1 cellular context compared by ENCODE assay signal in the genomic region with DNA sequence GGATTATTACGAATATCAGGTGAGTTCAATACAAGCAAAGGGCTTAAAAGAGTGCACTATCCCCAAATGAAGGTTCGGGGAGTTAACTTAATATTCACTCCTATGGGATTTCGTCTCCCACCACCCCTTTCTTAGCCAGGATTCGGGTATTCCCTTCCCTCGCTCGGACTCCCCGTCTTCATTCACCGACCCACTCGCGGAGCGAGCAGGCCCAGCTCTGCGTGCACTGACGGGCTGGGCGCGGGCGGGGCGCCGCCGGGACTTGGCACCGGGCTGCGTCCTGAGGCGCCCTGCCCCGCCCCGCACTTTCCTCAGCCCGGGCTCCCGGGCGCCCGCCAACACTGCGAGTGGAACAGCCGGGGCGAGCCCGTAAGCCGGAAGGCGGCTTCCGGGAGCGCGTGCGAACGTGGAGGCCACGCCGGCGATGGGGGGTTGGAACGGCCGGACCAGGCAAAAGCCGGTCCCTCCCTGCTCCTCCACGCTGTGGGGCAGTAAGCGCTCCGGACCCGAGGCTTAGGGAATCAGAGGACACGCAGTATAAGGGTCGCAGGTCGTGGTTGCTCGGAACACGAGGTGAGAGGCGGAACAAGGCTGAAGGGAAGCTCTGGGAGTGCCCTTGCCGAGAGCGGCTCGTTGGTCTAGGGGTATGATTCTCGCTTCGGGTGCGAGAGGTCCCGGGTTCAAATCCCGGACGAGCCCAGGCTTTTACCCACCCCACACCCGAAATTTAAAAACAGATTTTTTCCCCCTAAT.
TF ChIP-seq lines count a peak whose summit lies in the region.

No MANE protein-coding gene starts in this region.

TF ChIP-seq in K562, 482 proteins besides CTCF, POLR2A, EP300 and RAD21 (continued from another document and continues in another):
- TF ChIP-seq, protein P1, sequence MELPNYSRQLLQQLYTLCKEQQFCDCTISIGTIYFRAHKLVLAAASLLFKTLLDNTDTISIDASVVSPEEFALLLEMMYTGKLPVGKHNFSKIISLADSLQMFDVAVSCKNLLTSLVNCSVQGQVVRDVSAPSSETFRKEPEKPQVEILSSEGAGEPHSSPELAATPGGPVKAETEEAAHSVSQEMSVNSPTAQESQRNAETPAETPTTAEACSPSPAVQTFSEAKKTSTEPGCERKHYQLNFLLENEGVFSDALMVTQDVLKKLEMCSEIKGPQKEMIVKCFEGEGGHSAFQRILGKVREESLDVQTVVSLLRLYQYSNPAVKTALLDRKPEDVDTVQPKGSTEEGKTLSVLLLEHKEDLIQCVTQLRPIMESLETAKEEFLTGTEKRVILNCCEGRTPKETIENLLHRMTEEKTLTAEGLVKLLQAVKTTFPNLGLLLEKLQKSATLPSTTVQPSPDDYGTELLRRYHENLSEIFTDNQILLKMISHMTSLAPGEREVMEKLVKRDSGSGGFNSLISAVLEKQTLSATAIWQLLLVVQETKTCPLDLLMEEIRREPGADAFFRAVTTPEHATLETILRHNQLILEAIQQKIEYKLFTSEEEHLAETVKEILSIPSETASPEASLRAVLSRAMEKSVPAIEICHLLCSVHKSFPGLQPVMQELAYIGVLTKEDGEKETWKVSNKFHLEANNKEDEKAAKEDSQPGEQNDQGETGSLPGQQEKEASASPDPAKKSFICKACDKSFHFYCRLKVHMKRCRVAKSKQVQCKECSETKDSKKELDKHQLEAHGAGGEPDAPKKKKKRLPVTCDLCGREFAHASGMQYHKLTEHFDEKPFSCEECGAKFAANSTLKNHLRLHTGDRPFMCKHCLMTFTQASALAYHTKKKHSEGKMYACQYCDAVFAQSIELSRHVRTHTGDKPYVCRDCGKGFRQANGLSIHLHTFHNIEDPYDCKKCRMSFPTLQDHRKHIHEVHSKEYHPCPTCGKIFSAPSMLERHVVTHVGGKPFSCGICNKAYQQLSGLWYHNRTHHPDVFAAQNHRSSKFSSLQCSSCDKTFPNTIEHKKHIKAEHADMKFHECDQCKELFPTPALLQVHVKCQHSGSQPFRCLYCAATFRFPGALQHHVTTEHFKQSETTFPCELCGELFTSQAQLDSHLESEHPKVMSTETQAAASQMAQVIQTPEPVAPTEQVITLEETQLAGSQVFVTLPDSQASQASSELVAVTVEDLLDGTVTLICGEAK (IDR thresholded peaks at IDR 0.05): peak; percentile 94
- TF ChIP-seq, protein P1 (CRISPR knock-in tag; IDR thresholded peaks at IDR 0.05): no peak
- 0 out of 2 replicates have a peak, but pooled peaks have one; percentile 51 for TF ChIP-seq BCL6 (CRISPR knock-in tag; IDR thresholded peaks at IDR 0.05)
- peak; percentile 35 for TF ChIP-seq FOS (IDR thresholded peaks at IDR 0.05; ENCODE audit: extremely low read depth, insufficient read length)
- TF ChIP-seq YY1 (IDR thresholded peaks at IDR 0.05; ENCODE audit: borderline replicate concordance in 1 of 3, control insufficient read depth in 1 of 3, extremely low read depth in 1 of 3, insufficient read depth in 3 of 3, insufficient read length in 1 of 3, insufficient replicate concordance in 2 of 3, low read depth in 1 of 3, low read length in 2 of 3): no peak
- TF ChIP-seq POLR2H (tag; IDR thresholded peaks at IDR 0.05; ENCODE audit: low read depth): peak; percentile 99
- no peak for TF ChIP-seq SIX5 (IDR thresholded peaks at IDR 0.05; ENCODE audit: borderline replicate concordance in 1 of 2, insufficient read depth in 1 of 2, low read depth in 1 of 2, low read length in 2 of 2)
- peak; percentile 62; the same call in 1 of the 2 replicates for TF ChIP-seq ZEB2 (IDR thresholded peaks at IDR 0.05)
- TF ChIP-seq ARHGAP35 (IDR thresholded peaks at IDR 0.05; ENCODE audit: partially characterized antibody): no peak
- TF ChIP-seq FOXM1 (IDR thresholded peaks at IDR 0.05; ENCODE audit: low read depth): no peak
- peak; percentile 84; the same call in 1 of the 2 replicates for TF ChIP-seq FOXM1 (CRISPR knock-in tag; IDR thresholded peaks at IDR 0.05; ENCODE audit: low read depth)
- no peak for TF ChIP-seq THRA (IDR thresholded peaks at IDR 0.05)
- no peak for TF ChIP-seq SP2 (IDR thresholded peaks at IDR 0.05; ENCODE audit: extremely low read depth, low read depth, low read length, poor library complexity, severe bottlenecking)
- TF ChIP-seq, protein P2, sequence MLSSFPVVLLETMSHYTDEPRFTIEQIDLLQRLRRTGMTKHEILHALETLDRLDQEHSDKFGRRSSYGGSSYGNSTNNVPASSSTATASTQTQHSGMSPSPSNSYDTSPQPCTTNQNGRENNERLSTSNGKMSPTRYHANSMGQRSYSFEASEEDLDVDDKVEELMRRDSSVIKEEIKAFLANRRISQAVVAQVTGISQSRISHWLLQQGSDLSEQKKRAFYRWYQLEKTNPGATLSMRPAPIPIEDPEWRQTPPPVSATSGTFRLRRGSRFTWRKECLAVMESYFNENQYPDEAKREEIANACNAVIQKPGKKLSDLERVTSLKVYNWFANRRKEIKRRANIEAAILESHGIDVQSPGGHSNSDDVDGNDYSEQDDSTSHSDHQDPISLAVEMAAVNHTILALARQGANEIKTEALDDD (IDR thresholded peaks at IDR 0.05): 0 out of 2 replicates have a peak, but pooled peaks have one; percentile 6
- TF ChIP-seq NCOA6 (IDR thresholded peaks at IDR 0.05): peak; percentile 44; the same call in 1 of the 2 replicates
- TF ChIP-seq SOX6 (IDR thresholded peaks at IDR 0.05): peak; percentile 67; the same call in 1 of the 2 replicates
- TF ChIP-seq NFRKB (IDR thresholded peaks at IDR 0.05; ENCODE audit: low read depth): peak; percentile 83
- TF ChIP-seq ILF3 (IDR thresholded peaks at IDR 0.05; ENCODE audit: borderline replicate concordance): peak; percentile 80
- TF ChIP-seq, protein P3, sequence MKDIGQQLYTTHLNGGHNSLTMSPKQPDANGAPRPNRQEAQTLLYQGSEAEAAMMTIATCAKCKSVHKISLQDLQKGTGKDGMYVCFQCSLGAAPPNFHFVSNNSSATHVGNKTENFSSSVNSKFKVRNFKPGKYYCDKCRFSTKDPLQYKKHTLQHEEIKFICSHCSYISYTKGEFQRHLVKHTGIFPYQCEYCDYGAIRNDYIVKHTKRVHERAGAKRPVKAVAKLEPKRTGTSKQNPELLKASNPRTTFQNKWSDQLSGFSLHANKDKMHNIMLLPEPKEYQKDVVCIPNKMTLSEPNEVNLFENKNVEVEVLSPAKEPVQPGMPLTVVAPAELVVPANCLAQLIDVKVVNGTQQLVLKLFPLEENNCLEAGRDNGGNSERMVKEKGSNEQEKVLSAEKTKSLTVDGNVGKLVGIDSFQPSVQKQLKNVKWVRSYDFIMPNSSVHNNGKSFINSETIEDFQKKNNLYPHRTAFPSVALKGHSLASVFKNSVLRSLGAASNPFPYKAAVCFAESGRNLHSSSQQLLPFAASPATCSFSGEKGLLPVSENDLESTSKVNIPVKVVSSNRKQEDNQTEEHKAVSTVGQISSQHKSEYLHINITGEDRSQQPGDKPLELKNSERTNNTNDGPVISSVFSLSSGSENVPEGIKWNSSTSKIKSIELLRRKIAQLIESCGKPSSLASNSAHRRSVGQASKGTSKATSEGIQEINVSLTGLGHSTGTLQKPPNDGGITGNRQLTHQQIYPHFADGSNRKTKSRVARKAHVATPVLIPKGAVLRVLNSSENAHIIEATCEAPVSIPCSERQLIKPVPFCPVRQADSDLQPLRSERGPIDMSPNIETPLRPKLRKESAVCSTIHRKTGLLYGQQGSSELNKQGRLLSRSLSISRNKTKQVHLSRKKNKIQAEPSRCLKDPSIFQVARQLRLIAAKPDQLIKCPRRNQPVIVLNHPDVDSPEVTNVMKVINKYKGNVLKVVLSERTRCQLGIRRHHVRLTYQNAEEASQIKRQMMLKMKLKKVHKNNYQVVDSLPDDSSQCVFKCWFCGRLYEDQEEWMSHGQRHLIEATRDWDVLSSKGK (CRISPR knock-in tag; IDR thresholded peaks at IDR 0.05): no peak
- TF ChIP-seq HBP1 (CRISPR knock-in tag; IDR thresholded peaks at IDR 0.05): peak; percentile 88
- TF ChIP-seq E2F5 (CRISPR knock-in tag; IDR thresholded peaks at IDR 0.05): peak; percentile 94
- peak; percentile 51; the same call in 1 of the 2 replicates for TF ChIP-seq CBX5 (IDR thresholded peaks at IDR 0.05; ENCODE audit: borderline replicate concordance, low read depth)
- no peak for TF ChIP-seq ZNF217 (CRISPR knock-in tag; IDR thresholded peaks at IDR 0.05)
- peak; percentile 32; the same call in 1 of the 2 replicates for TF ChIP-seq STAG1 (CRISPR knock-in tag; IDR thresholded peaks at IDR 0.05; ENCODE audit: borderline replicate concordance)
- peak; percentile 96 for TF ChIP-seq HNRNPL (IDR thresholded peaks at IDR 0.05; ENCODE audit: low read depth, low read length)
- 0 out of 2 replicates have a peak, but pooled peaks have one; percentile 19 for TF ChIP-seq ZNF311 (CRISPR knock-in tag; IDR thresholded peaks at IDR 0.05)
- TF ChIP-seq SMAD2 (IDR thresholded peaks at IDR 0.05; ENCODE audit: low read depth, low read length): no peak
- peak; percentile 83 for TF ChIP-seq ZNF395 (CRISPR knock-in tag; IDR thresholded peaks at IDR 0.05)
- no peak for TF ChIP-seq ZNF696 (CRISPR knock-in tag; conservative IDR thresholded peaks at IDR 0.05)
- TF ChIP-seq SAFB (IDR thresholded peaks at IDR 0.05; ENCODE audit: borderline replicate concordance, low read depth, low read length): peak; percentile 90
- peak; percentile 97 for TF ChIP-seq HLTF (IDR thresholded peaks at IDR 0.05)
- TF ChIP-seq TAF15 (IDR thresholded peaks at IDR 0.05; ENCODE audit: low read depth, low read length): no peak
- peak; percentile 99 for TF ChIP-seq FOXP1 (CRISPR knock-in tag; IDR thresholded peaks at IDR 0.05)
- TF ChIP-seq ZNF449 (CRISPR knock-in tag; IDR thresholded peaks at IDR 0.05): peak; percentile 77
- TF ChIP-seq XRCC4 (IDR thresholded peaks at IDR 0.05; ENCODE audit: extremely low read depth, insufficient read depth, insufficient read length): no peak
